ENCODE assay signal across 15 cellular contexts in the genomic region with DNA sequence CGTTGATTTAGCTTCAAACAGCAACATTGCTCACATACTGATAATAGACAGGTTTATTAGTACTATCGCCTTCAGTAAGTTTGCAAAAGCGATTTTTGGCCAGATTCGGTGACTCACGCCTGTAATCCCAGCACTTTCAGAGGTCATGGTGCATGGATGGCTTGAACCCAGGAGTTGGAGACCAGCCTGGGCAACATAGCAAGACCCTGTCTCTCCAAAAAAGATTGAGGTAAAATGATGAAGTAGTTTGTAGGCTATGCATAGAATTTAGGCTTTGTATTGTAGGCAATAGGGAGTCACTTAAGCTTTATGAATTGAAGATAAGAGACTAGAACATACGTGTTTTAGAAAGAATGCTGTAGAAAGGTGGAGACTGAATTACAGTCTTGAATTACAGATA. TPM values are rescaled to one million over a fixed set of nuclear protein-coding genes. Genes with fewer than 3 reads are reported as not detected.
A peak's percentile ranks its signal among the peaks of the same experiment; 100 is the strongest.
DNase-seq lines count a peak whose midpoint lies in the region; ATAC-seq, FAIRE-seq and TF ChIP-seq lines count a peak whose summit lies in the region.
"Had no signal": no experiment of that assay in that cellular context is flagged by ENCODE, and none has a peak within 500 bp of the region (broad histone marks: within the 10 kb centered on the region; RNA-seq: fewer than 3 reads in every experiment).

No MANE protein-coding gene starts in this region.

- H3K4me1 Mint-ChIP-seq in MCF 10A (ENCODE audit: insufficient read depth, unreplicated experiment): peaks cover 6% of the 10 kb centered on the region
- H3K4me1 Mint-ChIP-seq in T-cell: peaks cover 38 to 43% (median 41%) of the 10 kb centered on the region in 3 donors
- peaks cover 34% of the 10 kb centered on the region for H3K4me1 Mint-ChIP-seq in stimulated activated memory B cell treated with anti-CD40 and anti-IgM and Interleukin-4, amounts not matched to agents 10 μg/mL and 1 μg/mL and 100 μg/mL, for 72 hours

- H3K27ac ChIP-seq in mammary epithelial cell (ENCODE audit: insufficient read depth, low read depth, low read length) (no peak overlapping the region), keratinocyte (ENCODE audit: control insufficient read depth, insufficient read depth, low read length) (no peak overlapping the region)

- H3K9me3 ChIP-seq in mammary epithelial cell (replicated peaks; ENCODE audit: insufficient read depth, low read length): no peaks in the 10 kb centered on the region
- H3K9me3 ChIP-seq in keratinocyte (ENCODE audit: control insufficient read depth, low read depth, low read length): no peaks in the 10 kb centered on the region
- H3K9me3 ChIP-seq: esophagus muscularis mucosa, prostate gland, vagina had no signal

- TF ChIP-seq CTCF in mammary epithelial cell (conservative IDR thresholded peaks at IDR 0.05 in 1 of 2, IDR thresholded peaks at IDR 0.05 in 1 of 2; ENCODE audit: extremely low read depth in 1 of 2, insufficient read depth in 1 of 2, low read depth in 1 of 2, low read length in 2 of 2) (no peak), MCF 10A (IDR thresholded peaks at IDR 0.05; ENCODE audit: unreplicated experiment) (no peak), keratinocyte (optimal IDR thresholded peaks at IDR 0.05 in 1 of 3, IDR thresholded peaks at IDR 0.05 in 1 of 3, conservative IDR thresholded peaks at IDR 0.05 in 1 of 3; ENCODE audit: extremely low read depth in 1 of 3, insufficient read depth in 2 of 3, low read length in 3 of 3) (no peak)

- H3K9ac ChIP-seq in mammary epithelial cell (ENCODE audit: insufficient read depth, low read length) (no peak overlapping the region), keratinocyte (ENCODE audit: control insufficient read depth, extremely low read depth, insufficient read depth, low read length) (no peak overlapping the region)

- POLR2A ChIA-PET in MCF 10A (lab: Yijun Ruan, JAX): interaction anchor here (0.6 to 5.0 kb wide), 2 partner anchors 49 to 1580 kb away, joined by 3 to 42 read pairs; a partner anchor contains a TSS
- POLR2A ChIA-PET in T-cell (lab: Charles Lee): interaction anchor here (0.6 to 1.2 kb wide), 4 partner anchors 18 to 50 kb away, joined by 3 to 4 read pairs (median 4); a partner anchor contains a TSS

- H3K4me3 ChIP-seq in mammary epithelial cell (replicated peaks in 1 of 3; ENCODE audit: insufficient read depth in 1 of 3, low read depth in 2 of 3, low read length in 3 of 3): peak overlapping the region in 1 of 3 experiments; percentile 75
- peak overlapping the region in 1 of 3 experiments; percentile 95 for H3K4me3 ChIP-seq in keratinocyte (ENCODE audit: control insufficient read depth in 2 of 3, extremely low read depth in 1 of 3, insufficient read depth in 2 of 3, low read depth in 1 of 3, low read length in 3 of 3)

- BruUV-seq in mammary epithelial cell (replicated peaks; lab: Mats Ljungman, UMichigan) (TSS peak; percentile 14), MCF 10A (replicated peaks; lab: Mats Ljungman, UMichigan) (no TSS peak)

- H2AFZ ChIP-seq in mammary epithelial cell (ENCODE audit: low read depth, low read length) (peak overlapping the region; percentile 98), keratinocyte (ENCODE audit: control insufficient read depth, low read length) (peak overlapping the region; percentile 3)

- H3K36me3 Mint-ChIP-seq in MCF 10A (ENCODE audit: insufficient read depth, unreplicated experiment) (no peaks in the 10 kb centered on the region), T-cell (no peaks in the 10 kb centered on the region)
- H3K36me3 Mint-ChIP-seq in stimulated activated memory B cell treated with anti-CD40 and anti-IgM and Interleukin-4, amounts not matched to agents 10 μg/mL and 1 μg/mL and 100 μg/mL, for 72 hours: no peaks in the 10 kb centered on the region

- peaks cover 12% of the 10 kb centered on the region for H3K4me1 ChIP-seq in mammary epithelial cell (ENCODE audit: insufficient read depth, low read length)
- peaks cover 15% of the 10 kb centered on the region for H3K4me1 ChIP-seq in keratinocyte (ENCODE audit: control insufficient read depth, extremely low read depth, insufficient read depth, low read length)
- H3K4me1 ChIP-seq: prostate gland had no signal

- dilution Hi-C loops in mammary epithelial cell (cut with HindIII; ENCODE audit: low sequenced_read_pairs) (no loop called here), keratinocyte (cut with MboI; ENCODE audit: extremely low pct_ligation_motif_present, low sequenced_read_pairs) (no loop called here)

- H3K79me2 ChIP-seq in mammary epithelial cell (ENCODE audit: insufficient read depth, low read length) (peaks cover 38% of the 10 kb centered on the region), keratinocyte (ENCODE audit: control insufficient read depth, insufficient read depth, low read length) (peaks cover 34% of the 10 kb centered on the region)

- in situ Hi-C loops in mammary epithelial cell (cut with MboI; ENCODE audit: low sequenced_read_pairs in 2 of 2): no loop called here

- ATAC-seq in T-cell (replicated peaks in 1 of 4) (no peak), GM18867 (IDR thresholded peaks at IDR 0.05; ENCODE audit: unreplicated experiment) (no peak)
- ATAC-seq in stimulated activated memory B cell treated with anti-CD40 and anti-IgM and Interleukin-4, amounts not matched to agents 10 μg/mL and 1 μg/mL and 100 μg/mL, for 72 hours: no peak

- H3K4me3 Mint-ChIP-seq in MCF 10A (ENCODE audit: unreplicated experiment): no peak overlapping the region
- H3K4me3 Mint-ChIP-seq in T-cell: peak overlapping the region; percentile 85 to 95 (median 86)
- H3K4me3 Mint-ChIP-seq in stimulated activated memory B cell treated with anti-CD40 and anti-IgM and Interleukin-4, amounts not matched to agents 10 μg/mL and 1 μg/mL and 100 μg/mL, for 72 hours: no peak overlapping the region

- H3K4me2 ChIP-seq in mammary epithelial cell (ENCODE audit: insufficient read depth, low read depth, low read length) (peak overlapping the region; percentile 91), keratinocyte (ENCODE audit: control insufficient read depth, extremely low read depth, insufficient read depth, low read depth, low read length) (peak overlapping the region; percentile 98)

- no peaks in the 10 kb centered on the region for H3K27me3 ChIP-seq in mammary epithelial cell (ENCODE audit: insufficient read depth, low read length)
- no peaks in the 10 kb centered on the region for H3K27me3 ChIP-seq in keratinocyte (ENCODE audit: control insufficient read depth, extremely low read depth, insufficient read depth, low read length)
- H3K27me3 ChIP-seq: esophagus muscularis mucosa, vagina had no signal

- H3K9me3 Mint-ChIP-seq in MCF 10A (ENCODE audit: unreplicated experiment) (no peaks in the 10 kb centered on the region), T-cell (no peaks in the 10 kb centered on the region)
- H3K9me3 Mint-ChIP-seq in stimulated activated memory B cell treated with anti-CD40 and anti-IgM and Interleukin-4, amounts not matched to agents 10 μg/mL and 1 μg/mL and 100 μg/mL, for 72 hours: no peaks in the 10 kb centered on the region

- H4K20me1 ChIP-seq in mammary epithelial cell (ENCODE audit: insufficient read depth, low read length): no peaks in the 10 kb centered on the region
- no peaks in the 10 kb centered on the region for H4K20me1 ChIP-seq in keratinocyte (ENCODE audit: control insufficient read depth, extremely low read depth, insufficient read depth, low read length)

- WGBS in mammary epithelial cell (ENCODE audit: low coverage, missing lambda C conversion rate): 71% methylated on average over 6 of the region's 6 CpGs

- H3K27ac Mint-ChIP-seq in MCF 10A (ENCODE audit: low read depth, unreplicated experiment): no peak overlapping the region
- peak overlapping the region in 1 of 2 donors; percentile 90 for H3K27ac Mint-ChIP-seq in T-cell
- peak overlapping the region; percentile 89 for H3K27ac Mint-ChIP-seq in stimulated activated memory B cell treated with anti-CD40 and anti-IgM and Interleukin-4, amounts not matched to agents 10 μg/mL and 1 μg/mL and 100 μg/mL, for 72 hours

- DNase-seq in mammary epithelial cell: no peak
- DNase-seq in MCF 10A (ENCODE audit: unreplicated experiment): no peak
- DNase-seq in T-cell: no peak
- no peak for DNase-seq in keratinocyte (ENCODE audit: low read depth, low spot score)
- no peak for DNase-seq in NCI-H1694 treated with DMSO at 0.1 percent for 48 hours (lab: John Stamatoyannopoulos, UW)
- no peak for DNase-seq in mucosa of gallbladder (ENCODE audit: low spot score)
- DNase-seq: activated CD4-positive, CD25-positive, alpha-beta regulatory T cell; activated effector memory CD4-positive, alpha-beta T cell treated with anti-CD3 and anti-CD28 coated beads, Interleukin-2, amount 50 U/mL, for 16 hours; AML-193; stimulated activated CD4-positive, alpha-beta T cell treated with anti-CD3 and anti-CD28 coated beads, Interleukin-1b, Interleukin-23, amount 100 ng/mL, for 48 hours had no signal

- no peaks in the 10 kb centered on the region for H3K36me3 ChIP-seq in mammary epithelial cell (ENCODE audit: insufficient read depth, low read length)
- H3K36me3 ChIP-seq in keratinocyte (ENCODE audit: control insufficient read depth in 2 of 2, extremely low read depth in 1 of 2, insufficient read depth in 2 of 2, low read length in 2 of 2): no peaks in the 10 kb centered on the region
- H3K36me3 ChIP-seq: esophagus muscularis mucosa, prostate gland, vagina had no signal

- no peaks in the 10 kb centered on the region for H3K27me3 Mint-ChIP-seq in MCF 10A (ENCODE audit: insufficient read depth, unreplicated experiment)
- H3K27me3 Mint-ChIP-seq in T-cell: peaks cover under 1 to 1% of the 10 kb centered on the region in 2 donors
- H3K27me3 Mint-ChIP-seq in stimulated activated memory B cell treated with anti-CD40 and anti-IgM and Interleukin-4, amounts not matched to agents 10 μg/mL and 1 μg/mL and 100 μg/mL, for 72 hours: no peaks in the 10 kb centered on the region

- intact Hi-C loops in mammary epithelial cell (cut with micrococcal nuclease) (no loop called here), MCF 10A (cut with micrococcal nuclease) (no loop called here)

- CTCF ChIA-PET in mammary epithelial cell (lab: Charles Lee; ENCODE audit: low non-redundant PET): no interaction called here
- CTCF ChIA-PET in MCF 10A (lab: Yijun Ruan, JAX): interaction anchor here (0.7 to 1.5 kb wide), 5 partner anchors 11 to 1132 kb away, joined by 3 to 5 read pairs (median 3); no protein-coding TSS in a partner anchor
- CTCF ChIA-PET in T-cell (lab: Charles Lee): interaction anchor here in 1 of 2 donors (1.0 to 1.2 kb wide), 3 partner anchors 32 to 52 kb away, joined by 3 to 5 read pairs (median 3); a partner anchor contains a TSS

- no peaks in the 10 kb centered on the region for H3K9me1 ChIP-seq in keratinocyte (ENCODE audit: control insufficient read depth, extremely low read depth, insufficient read depth, low read length)

- no peak for FAIRE-seq in keratinocyte (lab: Jason Lieb, UNC)

RNA-seq across cellular contexts. Expression of a gene that starts 1.1 kb away (rescaled TPM):
- 10 to 100 TPM; 19.0 to 22.3 TPM for total RNA-seq in mammary epithelial cell
- 12.9 TPM for polyA plus RNA-seq in mammary epithelial cell
- polyA minus RNA-seq in mammary epithelial cell: 5.6 TPM
- total RNA-seq in MCF 10A (2022): 16.8 and 19.3 TPM in 2 replicates
- 10 to 100 TPM in 3 of 5 donors, 1 to 10 TPM in 2; 8.3 to 13.1 (median 10.9) TPM for total RNA-seq in T-cell
- 15.2 to 22.6 TPM (median 16.2 TPM) in 3 replicates for polyA plus RNA-seq in keratinocyte
- 5.8 TPM for polyA plus RNA-seq in keratinocyte (2011; ENCODE audit: low read depth)
- 10.5 and 23.2 TPM in 2 replicates for polyA plus RNA-seq in keratinocyte (2011; cell fraction: cytosol; rRNA removed)
- polyA plus RNA-seq in keratinocyte (2011; cell fraction: nucleus; rRNA removed): 18.4 and 23.6 TPM in 2 replicates
- 10.5 and 17.0 TPM in 2 replicates for polyA plus RNA-seq in keratinocyte (2012; ENCODE audit: low replicate concordance)
- polyA minus RNA-seq in keratinocyte: 4.4 to 14.5 TPM (median 11.2 TPM) in 3 replicates
- 9.4 TPM for polyA minus RNA-seq in keratinocyte (2011; cell fraction: cytosol; rRNA and poly(A)+ RNA removed)
- polyA minus RNA-seq in keratinocyte (2011; cell fraction: nucleus; rRNA and poly(A)+ RNA removed): 8.9 and 16.7 TPM in 2 replicates
- total RNA-seq in mucosa of gallbladder: 11.7 TPM

RNA-seq across cellular contexts. Expression of a gene that starts 49.3 kb away (rescaled TPM):
- total RNA-seq in mammary epithelial cell (10 to 100 TPM; 18.5 to 27.6 TPM), MCF 10A (2022) (50.2 and 51.7 TPM in 2 replicates), T-cell (10 to 100 TPM; 16.2 to 23.8 (median 21.2) TPM), mucosa of gallbladder (16.0 TPM)
- polyA plus RNA-seq in mammary epithelial cell (11.2 TPM), keratinocyte (11.9 to 24.3 TPM (median 16.8 TPM) in 3 replicates)
- polyA minus RNA-seq in mammary epithelial cell (14.6 TPM), keratinocyte (7.5 to 22.5 TPM (median 9.6 TPM) in 3 replicates)
- 8.8 TPM for polyA plus RNA-seq in keratinocyte (2011; ENCODE audit: low read depth)
- 12.8 and 20.3 TPM in 2 replicates for polyA plus RNA-seq in keratinocyte (2011; cell fraction: cytosol; rRNA removed)
- polyA plus RNA-seq in keratinocyte (2011; cell fraction: nucleus; rRNA removed): 17.1 and 23.5 TPM in 2 replicates
- 9.4 and 14.3 TPM in 2 replicates for polyA plus RNA-seq in keratinocyte (2012; ENCODE audit: low replicate concordance)
- polyA minus RNA-seq in keratinocyte (2011; cell fraction: cytosol; rRNA and poly(A)+ RNA removed): 10.7 TPM
- 11.9 and 15.0 TPM in 2 replicates for polyA minus RNA-seq in keratinocyte (2011; cell fraction: nucleus; rRNA and poly(A)+ RNA removed)

Comparison
In these comparisons a context has a peak if more than half of its experiments do, and no peak if none do; other contexts are left out.
1. H3K4me3 Mint-ChIP-seq: peak in T-cell (3 of 3); none in MCF 10A (single experiment) and stimulated activated memory B cell treated with anti-CD40 and anti-IgM and Interleukin-4, amounts not matched to agents 10 μg/mL and 1 μg/mL and 100 μg/mL, for 72 hours (single experiment).